ENCODE assay signal across 8 cellular contexts in genomic region chr6:24855389-24856245, GRCh38. TPM values are rescaled to one million over a fixed set of nuclear protein-coding genes. Genes with fewer than 3 reads are reported as not detected.
DNase-seq lines count a peak whose midpoint lies in the region; ATAC-seq and TF ChIP-seq lines count a peak whose summit lies in the region.

No MANE protein-coding gene starts in this region.

- H3K36me3 Mint-ChIP-seq in activated B cell treated with CpG ODN at 0.5 μM for 24 hours (ENCODE audit: low read depth) = peaks cover 88% of the 10 kb centered on the region

- no peaks in the 10 kb centered on the region for H3K27me3 Mint-ChIP-seq in activated B cell treated with CpG ODN at 0.5 μM for 24 hours

- DNase-seq in COR-L47 (lab: John Stamatoyannopoulos, UW) (peak; percentile 59), HFF-Myc (ENCODE audit: extremely low read depth, low read depth) (peak; percentile 64), NCI-H2196 treated with DMSO at 0.1 percent for 48 hours (lab: John Stamatoyannopoulos, UW; ENCODE audit: unreplicated experiment) (peak; percentile 50), activated B cell treated with CpG ODN at 0.5 μM for 24 hours (no peak), kidney glomerular epithelial cell (lab: John Stamatoyannopoulos, UW) (peak; percentile 61)
- peak; percentile 73 for DNase-seq in central memory CD4-positive, alpha-beta T cell
- peak; percentile 64 for DNase-seq in stimulated activated CD4-positive, alpha-beta T cell treated with anti-CD3 and anti-CD28 coated beads, Interleukin-2, amount 100 ng/mL, for 4 hours (ENCODE audit: low read depth)

- no peaks in the 10 kb centered on the region for H3K9me3 Mint-ChIP-seq in activated B cell treated with CpG ODN at 0.5 μM for 24 hours

- ATAC-seq in activated B cell treated with CpG ODN at 0.5 μM for 24 hours (ENCODE audit: low read depth) = peak; percentile 66
- ATAC-seq in GM21825 (IDR thresholded peaks at IDR 0.05; ENCODE audit: unreplicated experiment) = no peak

- POLR2A ChIA-PET in activated B cell treated with CpG ODN at 0.5 μM for 24 hours (lab: Charles Lee) = interaction anchor here (0.6 to 2.2 kb wide), 10 partner anchors 9 to 215 kb away, joined by 3 to 8 read pairs (median 5); no protein-coding TSS in a partner anchor

- H3K4me3 Mint-ChIP-seq in activated B cell treated with CpG ODN at 0.5 μM for 24 hours = no peak overlapping the region

- CTCF ChIA-PET in activated B cell treated with CpG ODN at 0.5 μM for 24 hours (lab: Charles Lee) = interaction anchor here (0.7 to 4.7 kb wide), 39 partner anchors 9 to 275 kb away, joined by 3 to 98 read pairs (median 4); partner anchors contain the start of gene RIPOR2

- H3K4me3 ChIP-seq in HFF-Myc (replicated peaks; ENCODE audit: low read depth, low read length) = no peak overlapping the region

- H3K27ac Mint-ChIP-seq in activated B cell treated with CpG ODN at 0.5 μM for 24 hours = peak overlapping the region; percentile 81

- H3K4me1 Mint-ChIP-seq in activated B cell treated with CpG ODN at 0.5 μM for 24 hours = peaks cover 63% of the 10 kb centered on the region

- TF ChIP-seq CTCF in HFF-Myc (IDR thresholded peaks at IDR 0.05; ENCODE audit: low read depth, low read length, missing control alignments) (peak; percentile 89), activated B cell treated with CpG ODN at 0.5 μM for 24 hours (IDR thresholded peaks at IDR 0.05) (peak; percentile 58)

- intact Hi-C loops in activated B cell treated with CpG ODN at 0.5 μM for 24 hours (cut with micrococcal nuclease) = loop anchor here (1.0 to 2.0 kb wide), 5 partner anchors 137 to 215 kb away; no protein-coding TSS in a partner anchor

RNA-seq across cellular contexts. Expression of gene ARMH2, which starts 56.9 kb away (rescaled TPM):
- 2.1 and 2.3 TPM in 2 replicates for total RNA-seq in activated B cell treated with CpG ODN at 0.5 μM for 24 hours
